ENCODE assay signal across 1 cellular context in the genomic region with DNA sequence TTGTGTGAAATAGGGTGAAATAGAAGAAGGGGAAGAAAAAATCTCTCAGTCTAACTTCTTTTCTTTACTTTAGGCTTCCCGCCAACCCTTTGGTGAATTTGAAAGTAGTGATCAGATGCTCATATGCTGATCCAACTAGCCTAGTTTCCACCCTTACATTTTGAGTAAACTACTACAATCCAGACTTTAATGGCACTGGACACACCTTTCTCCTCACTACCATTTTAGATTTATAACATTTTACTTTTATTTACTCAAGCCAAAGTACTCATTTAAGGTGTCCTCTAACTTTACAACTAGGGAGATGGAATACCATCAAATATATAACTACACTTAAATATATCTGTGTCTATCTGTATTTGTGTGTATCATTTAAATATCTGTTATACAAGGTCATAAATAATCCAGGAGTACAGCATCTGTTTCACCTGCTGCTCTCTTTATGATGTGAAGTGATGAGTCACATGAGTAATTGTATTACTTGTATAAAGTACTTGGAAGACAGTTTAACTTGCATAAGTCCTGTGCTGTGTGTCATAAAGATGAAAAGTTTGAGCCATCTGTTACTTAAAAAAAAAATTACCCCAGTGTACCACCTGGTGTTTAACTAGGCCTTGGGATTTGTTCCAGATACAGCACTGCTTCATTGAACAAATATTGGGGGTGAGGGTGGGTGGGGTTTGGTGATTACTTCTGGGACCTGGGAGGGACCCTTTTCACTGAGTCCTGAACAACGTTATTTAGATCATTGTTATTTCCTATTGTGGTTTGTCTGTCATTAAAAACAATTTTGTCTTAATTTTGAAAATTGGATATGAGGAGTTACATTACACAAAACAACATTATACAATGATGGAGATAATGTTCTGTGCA.
A peak's percentile ranks its signal among the peaks of the same experiment; 100 is the strongest.
TF ChIP-seq lines count a peak whose summit lies in the region.

No MANE protein-coding gene starts in this region.

TF ChIP-seq in HEK293, 187 proteins besides CTCF, POLR2A, EP300 and RAD21 (continued from another document):
- TF ChIP-seq FEZF1 (tag by site-specific recombination; IDR thresholded peaks at IDR 0.05) (peak; percentile 95), ZNF776 (tag by site-specific recombination; IDR thresholded peaks at IDR 0.05; ENCODE audit: borderline replicate concordance) (no peak), ZNF175 (tag by site-specific recombination; IDR thresholded peaks at IDR 0.05) (no peak), KLF7 (tag by site-specific recombination; IDR thresholded peaks at IDR 0.05; ENCODE audit: borderline replicate concordance) (0 out of 2 replicates have a peak, but pooled peaks have one; percentile 26), ZNF184 (tag by site-specific recombination; IDR thresholded peaks at IDR 0.05) (no peak), ZNF366 (tag by site-specific recombination; conservative IDR thresholded peaks at IDR 0.05) (peak; percentile 69; the same call in 1 of the 2 replicates), ZNF785 (tag by site-specific recombination; IDR thresholded peaks at IDR 0.05) (no peak), ZNF266 (tag by site-specific recombination; IDR thresholded peaks at IDR 0.05; ENCODE audit: low read depth) (no peak), ZNF529 (tag by site-specific recombination; IDR thresholded peaks at IDR 0.05; ENCODE audit: insufficient replicate concordance) (no peak), KLF10 (tag by site-specific recombination; IDR thresholded peaks at IDR 0.05) (peak; percentile 82), ZNF404 (tag by site-specific recombination; IDR thresholded peaks at IDR 0.05) (no peak), ZNF626 (tag by site-specific recombination; IDR thresholded peaks at IDR 0.05) (no peak)
- TF ChIP-seq, protein P1, sequence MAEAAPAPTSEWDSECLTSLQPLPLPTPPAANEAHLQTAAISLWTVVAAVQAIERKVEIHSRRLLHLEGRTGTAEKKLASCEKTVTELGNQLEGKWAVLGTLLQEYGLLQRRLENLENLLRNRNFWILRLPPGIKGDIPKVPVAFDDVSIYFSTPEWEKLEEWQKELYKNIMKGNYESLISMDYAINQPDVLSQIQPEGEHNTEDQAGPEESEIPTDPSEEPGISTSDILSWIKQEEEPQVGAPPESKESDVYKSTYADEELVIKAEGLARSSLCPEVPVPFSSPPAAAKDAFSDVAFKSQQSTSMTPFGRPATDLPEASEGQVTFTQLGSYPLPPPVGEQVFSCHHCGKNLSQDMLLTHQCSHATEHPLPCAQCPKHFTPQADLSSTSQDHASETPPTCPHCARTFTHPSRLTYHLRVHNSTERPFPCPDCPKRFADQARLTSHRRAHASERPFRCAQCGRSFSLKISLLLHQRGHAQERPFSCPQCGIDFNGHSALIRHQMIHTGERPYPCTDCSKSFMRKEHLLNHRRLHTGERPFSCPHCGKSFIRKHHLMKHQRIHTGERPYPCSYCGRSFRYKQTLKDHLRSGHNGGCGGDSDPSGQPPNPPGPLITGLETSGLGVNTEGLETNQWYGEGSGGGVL (tag by site-specific recombination; IDR thresholded peaks at IDR 0.05): 0 out of 2 replicates have a peak, but pooled peaks have one; percentile 11
- TF ChIP-seq, protein P2, sequence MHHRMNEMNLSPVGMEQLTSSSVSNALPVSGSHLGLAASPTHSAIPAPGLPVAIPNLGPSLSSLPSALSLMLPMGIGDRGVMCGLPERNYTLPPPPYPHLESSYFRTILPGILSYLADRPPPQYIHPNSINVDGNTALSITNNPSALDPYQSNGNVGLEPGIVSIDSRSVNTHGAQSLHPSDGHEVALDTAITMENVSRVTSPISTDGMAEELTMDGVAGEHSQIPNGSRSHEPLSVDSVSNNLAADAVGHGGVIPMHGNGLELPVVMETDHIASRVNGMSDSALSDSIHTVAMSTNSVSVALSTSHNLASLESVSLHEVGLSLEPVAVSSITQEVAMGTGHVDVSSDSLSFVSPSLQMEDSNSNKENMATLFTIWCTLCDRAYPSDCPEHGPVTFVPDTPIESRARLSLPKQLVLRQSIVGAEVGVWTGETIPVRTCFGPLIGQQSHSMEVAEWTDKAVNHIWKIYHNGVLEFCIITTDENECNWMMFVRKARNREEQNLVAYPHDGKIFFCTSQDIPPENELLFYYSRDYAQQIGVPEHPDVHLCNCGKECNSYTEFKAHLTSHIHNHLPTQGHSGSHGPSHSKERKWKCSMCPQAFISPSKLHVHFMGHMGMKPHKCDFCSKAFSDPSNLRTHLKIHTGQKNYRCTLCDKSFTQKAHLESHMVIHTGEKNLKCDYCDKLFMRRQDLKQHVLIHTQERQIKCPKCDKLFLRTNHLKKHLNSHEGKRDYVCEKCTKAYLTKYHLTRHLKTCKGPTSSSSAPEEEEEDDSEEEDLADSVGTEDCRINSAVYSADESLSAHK (tag by site-specific recombination; IDR thresholded peaks at IDR 0.05): peak; percentile 68
- TF ChIP-seq, protein P3, sequence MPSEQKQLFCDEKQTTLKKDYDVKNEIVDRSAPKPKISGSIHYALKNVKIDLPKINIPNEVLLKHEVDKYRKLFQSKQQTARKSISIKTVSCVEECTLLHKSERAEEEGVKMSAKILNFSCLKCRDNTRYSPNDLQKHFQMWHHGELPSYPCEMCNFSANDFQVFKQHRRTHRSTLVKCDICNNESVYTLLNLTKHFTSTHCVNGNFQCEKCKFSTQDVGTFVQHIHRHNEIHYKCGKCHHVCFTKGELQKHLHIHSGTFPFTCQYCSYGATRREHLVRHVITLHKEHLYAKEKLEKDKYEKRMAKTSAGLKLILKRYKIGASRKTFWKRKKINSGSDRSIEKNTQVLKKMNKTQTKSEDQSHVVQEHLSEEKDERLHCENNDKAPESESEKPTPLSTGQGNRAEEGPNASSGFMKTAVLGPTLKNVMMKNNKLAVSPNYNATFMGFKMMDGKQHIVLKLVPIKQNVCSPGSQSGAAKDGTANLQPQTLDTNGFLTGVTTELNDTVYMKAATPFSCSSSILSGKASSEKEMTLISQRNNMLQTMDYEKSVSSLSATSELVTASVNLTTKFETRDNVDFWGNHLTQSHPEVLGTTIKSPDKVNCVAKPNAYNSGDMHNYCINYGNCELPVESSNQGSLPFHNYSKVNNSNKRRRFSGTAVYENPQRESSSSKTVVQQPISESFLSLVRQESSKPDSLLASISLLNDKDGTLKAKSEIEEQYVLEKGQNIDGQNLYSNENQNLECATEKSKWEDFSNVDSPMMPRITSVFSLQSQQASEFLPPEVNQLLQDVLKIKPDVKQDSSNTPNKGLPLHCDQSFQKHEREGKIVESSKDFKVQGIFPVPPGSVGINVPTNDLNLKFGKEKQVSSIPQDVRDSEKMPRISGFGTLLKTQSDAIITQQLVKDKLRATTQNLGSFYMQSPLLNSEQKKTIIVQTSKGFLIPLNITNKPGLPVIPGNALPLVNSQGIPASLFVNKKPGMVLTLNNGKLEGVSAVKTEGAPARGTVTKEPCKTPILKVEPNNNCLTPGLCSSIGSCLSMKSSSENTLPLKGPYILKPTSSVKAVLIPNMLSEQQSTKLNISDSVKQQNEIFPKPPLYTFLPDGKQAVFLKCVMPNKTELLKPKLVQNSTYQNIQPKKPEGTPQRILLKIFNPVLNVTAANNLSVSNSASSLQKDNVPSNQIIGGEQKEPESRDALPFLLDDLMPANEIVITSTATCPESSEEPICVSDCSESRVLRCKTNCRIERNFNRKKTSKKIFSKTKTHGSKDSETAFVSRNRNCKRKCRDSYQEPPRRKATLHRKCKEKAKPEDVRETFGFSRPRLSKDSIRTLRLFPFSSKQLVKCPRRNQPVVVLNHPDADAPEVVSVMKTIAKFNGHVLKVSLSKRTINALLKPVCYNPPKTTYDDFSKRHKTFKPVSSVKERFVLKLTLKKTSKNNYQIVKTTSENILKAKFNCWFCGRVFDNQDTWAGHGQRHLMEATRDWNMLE (tag by site-specific recombination; conservative IDR thresholded peaks at IDR 0.05; ENCODE audit: low read depth): no peak
